In genomic region chr1:246566808-246567154, GRCh38 we compare ENCODE assay signal across 8 cellular contexts. TPM values are rescaled to one million over a fixed set of nuclear protein-coding genes. Genes with fewer than 3 reads are reported as not detected.
DNase-seq lines count a peak whose midpoint lies in the region; ATAC-seq and TF ChIP-seq lines count a peak whose summit lies in the region.

No MANE protein-coding gene starts in this region.

- peaks cover 11% of the 10 kb centered on the region; the same call in 1 of the 2 replicates for H3K36me3 ChIP-seq in ACC112 (ENCODE audit: insufficient read depth, low read length)
- peaks cover 9% of the 10 kb centered on the region; the same call in 1 of the 2 replicates for H3K36me3 ChIP-seq in SJCRH30
- peaks cover 0 to 21% (median 0%) of the 10 kb centered on the region in 3 experiments for H3K36me3 ChIP-seq in naive thymus-derived CD4-positive, alpha-beta T cell (ENCODE audit: control insufficient read depth in 2 of 3, insufficient read depth in 3 of 3, low read length in 3 of 3)

- POLR2A ChIA-PET in naive thymus-derived CD4-positive, alpha-beta T cell (lab: Charles Lee): interaction anchor here (0.8 to 2.7 kb wide), 9 partner anchors 9 to 1703 kb away, joined by 3 to 10 read pairs (median 4); partner anchors contain the start of genes HNRNPU and SMYD3

- peak in 1 of 2 experiments; percentile 77 for DNase-seq in SJCRH30
- no peak for DNase-seq in epithelial cell of esophagus (ENCODE audit: low read depth)
- peak in 1 of 9 donors; percentile 40 for DNase-seq in naive thymus-derived CD4-positive, alpha-beta T cell
- DNase-seq in DMS53 treated with DMSO at 0.1 percent for 48 hours (lab: John Stamatoyannopoulos, UW; ENCODE audit: unreplicated experiment): no peak

- peaks cover 27% of the 10 kb centered on the region for H3K4me1 ChIP-seq in ACC112 (ENCODE audit: control insufficient read depth, insufficient read depth, low read length, unreplicated experiment)
- 0 out of 2 replicates have a peak, but pooled peaks cover 5% of the 10 kb centered on the region for H3K4me1 ChIP-seq in SJCRH30
- H3K4me1 ChIP-seq in naive thymus-derived CD4-positive, alpha-beta T cell (ENCODE audit: control insufficient read depth in 2 of 2, insufficient read depth in 2 of 2, low read length in 2 of 2): peaks cover 36 to 51% of the 10 kb centered on the region in 2 donors

- H3K27ac ChIP-seq in ACC112 (ENCODE audit: low read depth, low read length): peak overlapping the region; percentile 85
- H3K27ac ChIP-seq in SJCRH30: peak overlapping the region; percentile 85
- H3K27ac ChIP-seq in naive thymus-derived CD4-positive, alpha-beta T cell (ENCODE audit: low read depth, low read length): peak overlapping the region; percentile 89

- CTCF ChIA-PET in naive thymus-derived CD4-positive, alpha-beta T cell (lab: Charles Lee): interaction anchor here (0.6 to 1.0 kb wide), 4 partner anchors 33 to 1962 kb away, joined by 5 to 6 read pairs (median 6); no protein-coding TSS in a partner anchor

- peaks cover 36 to 66% (median 50%) of the 10 kb centered on the region in 7 donors for H3K4me1 Mint-ChIP-seq in naive thymus-derived CD4-positive, alpha-beta T cell

- peaks cover 0 to 2% (median 0%) of the 10 kb centered on the region in 11 donors for H3K9me3 Mint-ChIP-seq in naive thymus-derived CD4-positive, alpha-beta T cell

- H3K27ac Mint-ChIP-seq in naive thymus-derived CD4-positive, alpha-beta T cell: peak overlapping the region; percentile 90 to 99 (median 96)

- H3K36me3 Mint-ChIP-seq in naive thymus-derived CD4-positive, alpha-beta T cell: peaks cover 0 to 12% (median 4%) of the 10 kb centered on the region in 5 donors

- peak overlapping the region; percentile 93 to 99 (median 98) for H3K4me3 Mint-ChIP-seq in naive thymus-derived CD4-positive, alpha-beta T cell

- no peak for TF ChIP-seq CTCF in epithelial cell of esophagus (IDR thresholded peaks at IDR 0.05; ENCODE audit: insufficient read depth, low read depth, low read length, missing control alignments)

- peaks cover 71% of the 10 kb centered on the region for H3K79me2 ChIP-seq in ACC112 (ENCODE audit: control insufficient read depth, insufficient read depth, low read length, unreplicated experiment)

- intact Hi-C loops in naive thymus-derived CD4-positive, alpha-beta T cell (cut with micrococcal nuclease): loop anchor here (1.0 to 10.0 kb wide), 19 partner anchors 11 to 1914 kb away; partner anchors contain the start of genes HNRNPU (in 2 of the 2), SMYD3 (in 2 of the 2), ZNF669 (in 2 of the 2) and COX20 (in 1 of the 2)

- peak; percentile 17 for ATAC-seq in GM18505 (IDR thresholded peaks at IDR 0.05; ENCODE audit: unreplicated experiment)
- peak; percentile 16 for ATAC-seq in HG02938 (IDR thresholded peaks at IDR 0.05; ENCODE audit: unreplicated experiment)
- peak; percentile 16 for ATAC-seq in naive thymus-derived CD4-positive, alpha-beta T cell
- ATAC-seq in HG03469 (IDR thresholded peaks at IDR 0.05; ENCODE audit: unreplicated experiment): no peak

- H2AFZ ChIP-seq in ACC112 (ENCODE audit: low read length, unreplicated experiment): peak overlapping the region; percentile 95

- no peaks in the 10 kb centered on the region for H3K9me3 ChIP-seq in SJCRH30 (replicated peaks)
- no peaks in the 10 kb centered on the region for H3K9me3 ChIP-seq in naive thymus-derived CD4-positive, alpha-beta T cell (ENCODE audit: control insufficient read depth in 2 of 3, low read length in 3 of 3)

- peak; percentile 69 for TF ChIP-seq POLR2A in GM18505 (IDR thresholded peaks at IDR 0.05; ENCODE audit: borderline replicate concordance, extremely low read depth, insufficient read depth, insufficient read length)

- H3K27me3 ChIP-seq in ACC112 (ENCODE audit: insufficient read depth, low read length): no peaks in the 10 kb centered on the region
- H3K27me3 ChIP-seq in SJCRH30: no peaks in the 10 kb centered on the region
- no peaks in the 10 kb centered on the region for H3K27me3 ChIP-seq in naive thymus-derived CD4-positive, alpha-beta T cell (ENCODE audit: control insufficient read depth in 2 of 2, insufficient read depth in 2 of 2, low read length in 2 of 2)

- H3K4me3 ChIP-seq in ACC112 (ENCODE audit: low read depth, low read length): peak overlapping the region; percentile 98
- H3K4me3 ChIP-seq in SJCRH30: peak overlapping the region; percentile 82
- peak overlapping the region; percentile 99 for H3K4me3 ChIP-seq in epithelial cell of esophagus (ENCODE audit: low read length)
- peak overlapping the region; percentile 84 for H3K4me3 ChIP-seq in naive thymus-derived CD4-positive, alpha-beta T cell (ENCODE audit: low read length)

- H3K27me3 Mint-ChIP-seq in naive thymus-derived CD4-positive, alpha-beta T cell: no peaks in the 10 kb centered on the region

RNA-seq across cellular contexts. Expression of gene CNST, which starts 0.5 kb away (rescaled TPM):
- total RNA-seq in SJCRH30 (2014; rRNA removed; shearing (Covaris generic)): 15.2 and 17.7 TPM in 2 replicates
- total RNA-seq in naive thymus-derived CD4-positive, alpha-beta T cell: 100 to 1,000 TPM in 2 of 5 experiments, 10 to 100 TPM in 3; 30.5 to 111 (median 80.2) TPM
- 10 to 100 TPM; 52.8 to 58.8 TPM for polyA plus RNA-seq in naive thymus-derived CD4-positive, alpha-beta T cell

RNA-seq across cellular contexts. Expression of gene TFB2M, which starts 0.7 kb away (rescaled TPM):
- 22.8 and 23.5 TPM in 2 replicates for total RNA-seq in SJCRH30 (2014; rRNA removed; shearing (Covaris generic))
- 10 to 100 TPM in 3 of 5 experiments, 1 to 10 TPM in 2; 9.5 to 12.2 (median 10.3) TPM for total RNA-seq in naive thymus-derived CD4-positive, alpha-beta T cell
- 10 to 100 TPM; 12.1 to 18.2 TPM for polyA plus RNA-seq in naive thymus-derived CD4-positive, alpha-beta T cell

RNA-seq across cellular contexts. Expression of gene SMYD3, which starts 59.7 kb away (rescaled TPM):
- total RNA-seq in SJCRH30 (2014; rRNA removed; shearing (Covaris generic)): 18.1 and 18.4 TPM in 2 replicates
- 10 to 100 TPM; 19.5 to 28.6 (median 24.2) TPM for total RNA-seq in naive thymus-derived CD4-positive, alpha-beta T cell
- polyA plus RNA-seq in naive thymus-derived CD4-positive, alpha-beta T cell: 10 to 100 TPM; 24.9 to 25.9 TPM
